Comparison of ENCODE assay signal across 20 cellular contexts in genomic region chr3:123031051-123031450, GRCh38. TPM values are rescaled to one million over a fixed set of nuclear protein-coding genes. Genes with fewer than 3 reads are reported as not detected.
"Had no signal": no experiment of that assay in that cellular context is flagged by ENCODE, and none has a peak within 500 bp of the region (broad histone marks: within the 10 kb centered on the region; RNA-seq: fewer than 3 reads in every experiment).

No MANE protein-coding gene starts in this region.

- H3K9me3 Mint-ChIP-seq: naive thymus-derived CD8-positive, alpha-beta T cell; stimulated activated naive B cell treated with anti-CD40 and anti-IgM and Interleukin-4, amounts not matched to agents 10 μg/mL and 1 μg/mL and 100 μg/mL, for 72 hours; stimulated activated naive CD8-positive, alpha-beta T cell treated with anti-CD3 and anti-CD28 coated beads, Interleukin-15, amount 100 ng/mL, for 72 hours had no signal

- H3K27ac Mint-ChIP-seq: naive thymus-derived CD8-positive, alpha-beta T cell; stimulated activated naive B cell treated with anti-CD40 and anti-IgM and Interleukin-4, amounts not matched to agents 10 μg/mL and 1 μg/mL and 100 μg/mL, for 72 hours; stimulated activated naive CD8-positive, alpha-beta T cell treated with anti-CD3 and anti-CD28 coated beads, Interleukin-15, amount 100 ng/mL, for 72 hours had no signal

- H3K36me3 Mint-ChIP-seq: naive thymus-derived CD8-positive, alpha-beta T cell; stimulated activated naive B cell treated with anti-CD40 and anti-IgM and Interleukin-4, amounts not matched to agents 10 μg/mL and 1 μg/mL and 100 μg/mL, for 72 hours had no signal

- H3K27me3 ChIP-seq: right atrium auricular region had no signal

- H3K36me3 ChIP-seq: esophagus muscularis mucosa, gastrocnemius medialis, heart right ventricle, left lung, right atrium auricular region, sigmoid colon, thoracic aorta, transverse colon had no signal

- H3K27ac ChIP-seq: epithelial cell of prostate, esophagus muscularis mucosa, gastrocnemius medialis, heart right ventricle, left lung, right atrium auricular region, sigmoid colon, skin epidermis, thoracic aorta, transverse colon had no signal

- H3K4me3 Mint-ChIP-seq: naive thymus-derived CD8-positive, alpha-beta T cell; stimulated activated naive B cell treated with anti-CD40 and anti-IgM and Interleukin-4, amounts not matched to agents 10 μg/mL and 1 μg/mL and 100 μg/mL, for 72 hours; stimulated activated naive CD8-positive, alpha-beta T cell treated with anti-CD3 and anti-CD28 coated beads, Interleukin-15, amount 100 ng/mL, for 72 hours had no signal

- H3K4me3 ChIP-seq: esophagus muscularis mucosa, gastrocnemius medialis, heart right ventricle, left lung, mucosa of descending colon, right atrium auricular region, sigmoid colon, skin epidermis, thoracic aorta, transverse colon had no signal

- ATAC-seq: gastrocnemius medialis; heart right ventricle; left lung; mucosa of descending colon; naive thymus-derived CD8-positive, alpha-beta T cell; stimulated activated naive B cell treated with anti-CD40 and anti-IgM and Interleukin-4, amounts not matched to agents 10 μg/mL and 1 μg/mL and 100 μg/mL, for 72 hours; stimulated activated naive CD8-positive, alpha-beta T cell treated with anti-CD3 and anti-CD28 coated beads, Interleukin-15, amount 100 ng/mL, for 72 hours had no signal

- DNase-seq: effector memory CD4-positive, alpha-beta T cell; gastrocnemius medialis; heart right ventricle; hypothalamus; kidney glomerular epithelial cell; left lung; mucosa of descending colon; naive thymus-derived CD8-positive, alpha-beta T cell; sigmoid colon; stimulated activated CD4-positive, alpha-beta T cell treated with anti-CD3 and anti-CD28 coated beads, Interleukin-2, amount 100 ng/mL, for 24 hours; stimulated activated CD4-positive, alpha-beta T cell treated with anti-CD3 and anti-CD28 coated beads, Interleukin-4, amount 100 ng/mL, for 4 hours; stimulated activated naive B cell treated with anti-CD40 and anti-IgM and Interleukin-4, amounts not matched to agents 10 μg/mL and 1 μg/mL and 100 μg/mL, for 72 hours; stimulated activated naive CD8-positive, alpha-beta T cell treated with anti-CD3 and anti-CD28 coated beads, Interleukin-15, amount 100 ng/mL, for 72 hours; transverse colon had no signal

- H3K9me3 ChIP-seq: esophagus muscularis mucosa, gastrocnemius medialis, heart right ventricle, left lung, mucosa of descending colon, right atrium auricular region, sigmoid colon, thoracic aorta, transverse colon had no signal

RNA-seq across cellular contexts. Expression of gene SEMA5B, which starts 3.5 kb away (rescaled TPM):
- total RNA-seq: fibroblast of villous mesenchyme had no signal
- polyA plus RNA-seq: naive thymus-derived CD8-positive, alpha-beta T cell had no signal
